ENCODE assay signal across 8 cellular contexts in the genomic region with DNA sequence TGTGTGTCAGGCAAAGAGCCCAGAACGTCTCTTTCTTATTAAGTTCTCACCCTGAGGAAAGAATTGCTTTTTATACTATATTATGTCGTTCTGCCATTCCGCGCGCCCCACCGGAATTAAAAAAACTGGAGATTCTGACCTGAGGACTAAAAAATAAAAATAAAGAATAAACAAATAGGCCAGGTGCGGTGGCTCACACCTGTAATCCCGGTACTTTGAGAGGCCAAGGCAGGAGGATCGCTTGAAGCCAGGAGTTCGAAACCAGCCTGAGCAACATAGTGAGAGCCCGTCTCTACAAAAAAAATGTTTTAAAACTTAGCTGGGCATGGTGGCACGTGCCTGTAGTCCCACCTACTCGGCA. TPM values are rescaled to one million over a fixed set of nuclear protein-coding genes. Genes with fewer than 3 reads are reported as not detected.
DNase-seq lines count a peak whose midpoint lies in the region; FAIRE-seq and TF ChIP-seq lines count a peak whose summit lies in the region.

No MANE protein-coding gene starts in this region.

- H3K36me3 Mint-ChIP-seq in HFFc6 (ENCODE audit: low read depth), result 0 out of 2 replicates have a peak, but pooled peaks cover 4% of the 10 kb centered on the region
- H3K36me3 Mint-ChIP-seq in glutamatergic neuron (ENCODE audit: unreplicated experiment), result no peaks in the 10 kb centered on the region

- TF ChIP-seq CTCF in HFFc6 (IDR thresholded peaks at IDR 0.05) (no peak), WERI-Rb-1 (IDR thresholded peaks at IDR 0.05; ENCODE audit: low read depth, low read length) (no peak), glutamatergic neuron (IDR thresholded peaks at IDR 0.05; ENCODE audit: partially characterized antibody, unreplicated experiment) (no peak)

- peaks cover 16% of the 10 kb centered on the region for H3K4me1 Mint-ChIP-seq in HFFc6 (ENCODE audit: low read depth)
- H3K4me1 Mint-ChIP-seq in glutamatergic neuron (ENCODE audit: low read depth, unreplicated experiment), result no peaks in the 10 kb centered on the region

- H3K27me3 ChIP-seq in WERI-Rb-1 (ENCODE audit: insufficient read depth, low read depth, severe bottlenecking) (no peaks in the 10 kb centered on the region), small intestine (ENCODE audit: control insufficient read depth in 2 of 2, insufficient read depth in 2 of 2, low read length in 2 of 2) (no peaks in the 10 kb centered on the region)

- H3K4me3 Mint-ChIP-seq in HFFc6 (peak overlapping the region; percentile 93), glutamatergic neuron (ENCODE audit: unreplicated experiment) (peak overlapping the region; percentile 95)

- H3K27ac Mint-ChIP-seq in HFFc6, result peak overlapping the region; percentile 100
- peak overlapping the region; percentile 100 for H3K27ac Mint-ChIP-seq in glutamatergic neuron (ENCODE audit: unreplicated experiment)

- DNase-seq in HFFc6 (no peak), WERI-Rb-1 (no peak), glutamatergic neuron (no peak), small intestine (no peak), DMS 273 (lab: John Stamatoyannopoulos, UW; ENCODE audit: unreplicated experiment) (no peak), NCI-H146 (lab: John Stamatoyannopoulos, UW) (no peak), G401 (ENCODE audit: low spot score) (no peak), D341Med (ENCODE audit: low spot score) (no peak)

- H3K27me3 Mint-ChIP-seq in HFFc6 (ENCODE audit: insufficient read depth) (no peaks in the 10 kb centered on the region; the same call in 1 of the 2 replicates), glutamatergic neuron (ENCODE audit: unreplicated experiment) (peaks cover 4% of the 10 kb centered on the region)

- no peaks in the 10 kb centered on the region for H3K9me3 Mint-ChIP-seq in HFFc6
- H3K9me3 Mint-ChIP-seq in glutamatergic neuron (ENCODE audit: unreplicated experiment), result no peaks in the 10 kb centered on the region

- H3K27ac ChIP-seq in WERI-Rb-1 (peak overlapping the region; percentile 100), small intestine (ENCODE audit: low read depth in 1 of 2, low read length in 1 of 2) (peak overlapping the region; percentile 97 to 98)

- H3K4me3 ChIP-seq in WERI-Rb-1 (ENCODE audit: low read depth, low read length) (peak overlapping the region; percentile 71), small intestine (ENCODE audit: low read depth in 1 of 2, low read length in 2 of 2) (no peak overlapping the region)

- in situ Hi-C loops in G401 (cut with HindIII; ENCODE audit: low sequenced_read_pairs), result no loop called here

- FAIRE-seq in small intestine (lab: Jason Lieb, UNC), result no peak

- peaks cover 19% of the 10 kb centered on the region for H3K36me3 ChIP-seq in WERI-Rb-1
- no peaks in the 10 kb centered on the region for H3K36me3 ChIP-seq in small intestine (ENCODE audit: control insufficient read depth in 2 of 2, insufficient read depth in 2 of 2, low read length in 2 of 2)

- WGBS in small intestine, 3 donors, result 95 to 96% (median 96%) methylated on average over 13 of the region's 13 CpGs

- H3K4me1 ChIP-seq in small intestine (ENCODE audit: control insufficient read depth in 2 of 2, insufficient read depth in 1 of 2, low read depth in 1 of 2, low read length in 1 of 2), result no peaks in the 10 kb centered on the region

- H3K9me3 ChIP-seq in WERI-Rb-1 (ENCODE audit: severe bottlenecking) (no peaks in the 10 kb centered on the region), small intestine (ENCODE audit: control insufficient read depth, low read depth) (no peaks in the 10 kb centered on the region)

RNA-seq across cellular contexts. Expression of gene DYNC2I2, which starts 0.7 kb away (rescaled TPM):
- total RNA-seq in HFFc6 (2021; fragmentation: NEBNext Ultra II Directional; extraction: Animal tissue kit (Norgen Biotek cat#: 25700)), result 10 to 100 TPM; 34.5 to 51.7 (median 49.9) TPM
- 15.0 TPM for total RNA-seq in glutamatergic neuron (ENCODE audit: unreplicated experiment)
- polyA plus RNA-seq in small intestine, result 100 to 1,000 TPM in 2 of 3 donors, 10 to 100 TPM in 1; 70.9 to 122 (median 114) TPM
- 164 and 173 TPM in 2 replicates for total RNA-seq in G401 (2014; rRNA removed; shearing (Covaris generic))

RNA-seq across cellular contexts. Expression of gene SET, which starts 31.7 kb away (rescaled TPM):
- 100 to 1,000 TPM; 297 to 358 (median 343) TPM for total RNA-seq in HFFc6 (2021; fragmentation: NEBNext Ultra II Directional; extraction: Animal tissue kit (Norgen Biotek cat#: 25700))
- total RNA-seq in glutamatergic neuron (ENCODE audit: unreplicated experiment), result 387 TPM
- 100 to 1,000 TPM in 1 of 3 donors, 10 to 100 TPM in 2; 55.2 to 187 (median 83.8) TPM for polyA plus RNA-seq in small intestine
- 794 and 1,249 TPM in 2 replicates for total RNA-seq in G401 (2014; rRNA removed; shearing (Covaris generic))

RNA-seq across cellular contexts. Expression of gene PKN3, which starts 45.0 kb away (rescaled TPM):
- 1 to 10 TPM; 1.9 to 5.6 (median 3.5) TPM for total RNA-seq in HFFc6 (2021; fragmentation: NEBNext Ultra II Directional; extraction: Animal tissue kit (Norgen Biotek cat#: 25700))
- total RNA-seq in glutamatergic neuron (ENCODE audit: unreplicated experiment), result 4.3 TPM
- 10 to 100 TPM in 1 of 3 donors, 1 to 10 TPM in 2; 4.1 to 12.3 (median 4.2) TPM for polyA plus RNA-seq in small intestine
- total RNA-seq in G401 (2014; rRNA removed; shearing (Covaris generic)), result 34.8 and 36.7 TPM in 2 replicates
